ENCODE assay signal across 26 cellular contexts in genomic region chr2:161048317-161048716, GRCh38.
"Had no signal": no experiment of that assay in that cellular context is flagged by ENCODE, and none has a peak within 500 bp of the region (broad histone marks: within the 10 kb centered on the region; RNA-seq: fewer than 3 reads in every experiment).

No MANE protein-coding gene starts in this region.

- H3K27ac ChIP-seq: ascending aorta, breast epithelium, cardiac muscle cell, colonic mucosa had no signal

- H3K4me1 ChIP-seq: ascending aorta, breast epithelium, colonic mucosa had no signal

- H3K9me3 ChIP-seq: ascending aorta, breast epithelium, colonic mucosa had no signal

- H3K36me3 ChIP-seq: ascending aorta, breast epithelium, cardiac muscle cell, colonic mucosa had no signal

- ATAC-seq: activated naive CD4-positive, alpha-beta T cell treated with anti-CD3 and anti-CD28 coated beads, Interleukin-2, amount 50 U/mL, for 72 hours; activated T-cell treated with anti-CD3 and anti-CD28 coated beads, Interleukin-2, amount 50 U/mL, for 72 hours; esophagus mucosa had no signal

- H3K4me3 ChIP-seq: ascending aorta, breast epithelium, cardiac muscle cell, colonic mucosa had no signal

- DNase-seq: activated CD4-positive, alpha-beta memory T cell treated with anti-CD3 and anti-CD28 coated beads, Interleukin-2, amount 10 ng/mL, durations not matched to agents 7 days and 5 days; activated CD4-positive, alpha-beta T cell treated with anti-CD3 and anti-CD28 coated beads for 1 hour; activated CD4-positive, alpha-beta T cell treated with anti-CD3 and anti-CD28 coated beads for 4 hours; activated CD4-positive, alpha-beta T cell treated with anti-CD3 and anti-CD28 coated beads, Interleukin-2, amount 10 ng/mL, durations not matched to agents 7 days and 5 days; activated CD4-positive, alpha-beta T cell treated with anti-CD3 and anti-CD28 coated beads, Interleukin-2, amount 50 U/mL, for 4 hours; activated CD8-positive, alpha-beta memory T cell treated with anti-CD3 and anti-CD28 coated beads, Interleukin-2, amount 50 U/mL, for 48 hours; activated gamma-delta T cell; activated naive CD4-positive, alpha-beta T cell; activated naive CD4-positive, alpha-beta T cell treated with anti-CD3 and anti-CD28 coated beads, Interleukin-2, amount 10 ng/mL, durations not matched to agents 7 days and 5 days; activated naive CD8-positive, alpha-beta T cell treated with anti-CD3 and anti-CD28 coated beads, Interleukin-2, amount 10 ng/mL, durations not matched to agents 7 days and 5 days; activated T-cell treated with anti-CD3 and anti-CD28 coated beads for 4 hours; activated T-cell treated with anti-CD3 and anti-CD28 coated beads, Interleukin-2, amount 50 U/mL, for 24 hours; activated T-cell treated with anti-CD3 and anti-CD28 coated beads, Interleukin-2, amount 50 U/mL, for 72 hours; central memory CD4-positive, alpha-beta T cell; cerebellar nuclear complex; colonic mucosa; effector memory CD4-positive, alpha-beta T cell; endodermal cell; foreskin fibroblast; head of caudate nucleus; T-helper 2 cell had no signal

- H3K27me3 ChIP-seq: ascending aorta, breast epithelium, cardiac muscle cell, colonic mucosa had no signal
